In genomic region chr10:77974396-77975074, GRCh38 we compare ENCODE assay signal across 8 cellular contexts. TPM values are rescaled to one million over a fixed set of nuclear protein-coding genes. Genes with fewer than 3 reads are reported as not detected.
DNase-seq lines count a peak whose midpoint lies in the region; ATAC-seq and TF ChIP-seq lines count a peak whose summit lies in the region.

No MANE protein-coding gene starts in this region.

- WGBS in aorta, 2 donors, result 21 to 31% methylated on average over 8 of the region's 8 CpGs

- H3K36me3 Mint-ChIP-seq in MCF 10A (ENCODE audit: insufficient read depth, unreplicated experiment), result peaks cover 46% of the 10 kb centered on the region

- TF ChIP-seq POLR2A in breast epithelium (IDR thresholded peaks at IDR 0.05), result no peak

- H3K9me3 Mint-ChIP-seq in MCF 10A (ENCODE audit: unreplicated experiment), result no peaks in the 10 kb centered on the region

- no peaks in the 10 kb centered on the region for H3K27me3 Mint-ChIP-seq in MCF 10A (ENCODE audit: insufficient read depth, unreplicated experiment)

- no peaks in the 10 kb centered on the region for H3K9me3 ChIP-seq in breast epithelium
- H3K9me3 ChIP-seq in aorta (ENCODE audit: control insufficient read depth, low read length), result no peaks in the 10 kb centered on the region

- peak; percentile 71 for TF ChIP-seq CTCF in MCF 10A (IDR thresholded peaks at IDR 0.05; ENCODE audit: unreplicated experiment)
- no peak for TF ChIP-seq CTCF in breast epithelium (IDR thresholded peaks at IDR 0.05)

- DNase-seq in MCF 10A (ENCODE audit: unreplicated experiment) (peak; percentile 85), breast epithelium (ENCODE audit: low spot score in 2 of 2) (no peak), amniotic epithelial cell (ENCODE audit: low read depth) (peak; percentile 69), islet precursor cell (peak; percentile 77), aorta (no peak), NCI-H345 treated with DMSO at 0.1 percent for 48 hours (lab: John Stamatoyannopoulos, UW; ENCODE audit: unreplicated experiment) (no peak), NCI-H1105 (lab: John Stamatoyannopoulos, UW) (no peak)

- H3K27ac ChIP-seq in breast epithelium (no peak overlapping the region), aorta (ENCODE audit: low read depth in 1 of 2, low read length in 2 of 2) (peak overlapping the region; percentile 20 to 35)

- BruUV-seq in MCF 10A (replicated peaks; lab: Mats Ljungman, UMichigan), result no TSS peak

- H3K4me3 Mint-ChIP-seq in MCF 10A (ENCODE audit: unreplicated experiment), result no peak overlapping the region

- H3K27ac Mint-ChIP-seq in MCF 10A (ENCODE audit: low read depth, unreplicated experiment), result no peak overlapping the region

- H3K36me3 ChIP-seq in breast epithelium (no peaks in the 10 kb centered on the region), aorta (ENCODE audit: control insufficient read depth in 1 of 2, insufficient read depth in 2 of 2, low read length in 1 of 2) (peaks cover 0 to 5% of the 10 kb centered on the region in 2 donors)

- no peak for ATAC-seq in aorta (ENCODE audit: low FRiP score)
- ATAC-seq in HG03520 (IDR thresholded peaks at IDR 0.05; ENCODE audit: unreplicated experiment), result no peak

- H3K4me1 ChIP-seq in breast epithelium, result no peaks in the 10 kb centered on the region
- H3K4me1 ChIP-seq in aorta (ENCODE audit: control insufficient read depth in 1 of 2, insufficient read depth in 2 of 2, low read length in 2 of 2), result peaks cover 3% of the 10 kb centered on the region in 2 donors

- no peak overlapping the region for H3K4me3 ChIP-seq in breast epithelium
- no peak overlapping the region for H3K4me3 ChIP-seq in aorta (ENCODE audit: low read length in 2 of 2)

- CTCF ChIA-PET in MCF 10A (lab: Yijun Ruan, JAX), result interaction anchor here (0.6 to 2.3 kb wide), 23 partner anchors 10 to 136 kb away, joined by 3 to 13 read pairs (median 4); no protein-coding TSS in a partner anchor

- intact Hi-C loops in MCF 10A (cut with micrococcal nuclease) (loop anchor here (1.0 to 5.0 kb wide), 3 partner anchors 47 to 128 kb away; partner anchors contain the start of gene DLG5), breast epithelium (cut with DNase I; ENCODE audit: low total_unique reads) (no loop called here), aorta (cut with DNase I) (loop anchor here in 1 of 2 donors (2.0 kb wide), 1 partner anchor 128 kb away; no protein-coding TSS in a partner anchor)

- POLR2A ChIA-PET in MCF 10A (lab: Yijun Ruan, JAX), result interaction anchor here (0.7 to 3.8 kb wide), 17 partner anchors 8 to 154 kb away, joined by 3 to 15 read pairs (median 5); partner anchors contain the start of gene DLG5

- H3K27me3 ChIP-seq in breast epithelium (no peaks in the 10 kb centered on the region), aorta (ENCODE audit: control insufficient read depth in 1 of 2, insufficient read depth in 2 of 2, low read length in 1 of 2) (no peaks in the 10 kb centered on the region)

- H3K4me1 Mint-ChIP-seq in MCF 10A (ENCODE audit: insufficient read depth, unreplicated experiment), result peaks cover 14% of the 10 kb centered on the region

RNA-seq across cellular contexts. Expression of gene DLG5, which starts 48.0 kb away (rescaled TPM):
- 126 and 127 TPM in 2 replicates for total RNA-seq in MCF 10A (2022)
- total RNA-seq in breast epithelium, result 100 to 1,000 TPM in 2 of 3 donors, 10 to 100 TPM in 1; 43.0 to 192 (median 138) TPM
- 10 to 100 TPM; 50.5 to 70.6 TPM for total RNA-seq in aorta
- polyA plus RNA-seq in aorta, result 10 to 100 TPM; 10.0 to 20.3 TPM

RNA-seq across cellular contexts. Expression of gene POLR3A, which starts 54.8 kb away (rescaled TPM):
- total RNA-seq in MCF 10A (2022), result 19.1 and 19.8 TPM in 2 replicates
- total RNA-seq in breast epithelium, result 10 to 100 TPM; 10.1 to 17.9 (median 13.4) TPM
- total RNA-seq in aorta, result 10 to 100 TPM; 11.6 to 16.3 TPM
- polyA plus RNA-seq in aorta, result 1 to 10 TPM; 2.5 to 7.1 TPM

RNA-seq across cellular contexts. Expression of gene RPS24, which starts 59.1 kb away (rescaled TPM):
- total RNA-seq in MCF 10A (2022) (2,215 and 2,288 TPM in 2 replicates), breast epithelium (1,000 to 10,000 TPM; 2,814 to 3,927 (median 3,251) TPM), aorta (1,000 to 10,000 TPM; 1,037 to 1,156 TPM)
- 1,000 to 10,000 TPM; 4,061 to 6,972 TPM for polyA plus RNA-seq in aorta

Comparison
In these comparisons a context has a peak if more than half of its experiments do, and no peak if none do; other contexts are left out.
1. DNase-seq: peak in MCF 10A (single experiment), amniotic epithelial cell (single experiment) and islet precursor cell (single experiment); none in breast epithelium (0 of 2), aorta (0 of 2), NCI-H345 treated with DMSO at 0.1 percent for 48 hours (single experiment) and NCI-H1105 (single experiment).
2. H3K27ac ChIP-seq: peak in aorta (2 of 2); none in breast epithelium (0 of 2).